ENCODE assay signal across 22 cellular contexts in the genomic region with DNA sequence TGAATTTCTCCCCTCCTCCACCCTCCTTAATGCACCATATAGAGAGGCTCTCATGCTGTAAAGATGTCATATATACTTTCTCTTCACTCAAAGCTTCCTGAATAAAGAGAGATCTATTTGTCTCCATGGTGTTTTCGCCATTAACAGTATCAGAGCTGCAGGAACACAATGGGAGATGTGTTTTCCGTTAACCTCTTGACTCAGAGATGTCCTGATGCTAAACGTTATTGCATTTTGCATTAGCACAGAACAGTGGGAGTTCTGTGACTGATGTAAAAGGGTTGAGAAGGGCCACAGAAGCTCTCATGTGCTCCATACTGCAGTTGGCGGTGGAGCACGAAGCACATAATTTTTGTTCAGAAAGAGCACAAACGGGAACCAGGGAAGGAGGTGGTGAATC. TPM values are rescaled to one million over a fixed set of nuclear protein-coding genes. Genes with fewer than 3 reads are reported as not detected.
DNase-seq lines count a peak whose midpoint lies in the region; ATAC-seq, FAIRE-seq and TF ChIP-seq lines count a peak whose summit lies in the region.
"Had no signal": no experiment of that assay in that cellular context is flagged by ENCODE, and none has a peak within 500 bp of the region (broad histone marks: within the 10 kb centered on the region; RNA-seq: fewer than 3 reads in every experiment).

No MANE protein-coding gene starts in this region.

- no peak overlapping the region for H3K4me2 ChIP-seq in keratinocyte (ENCODE audit: control insufficient read depth, extremely low read depth, insufficient read depth, low read depth, low read length)

- ATAC-seq in upper lobe of right lung: no peak
- ATAC-seq: body of pancreas; effector memory CD8-positive, alpha-beta T cell; psoas muscle had no signal

- H2AFZ ChIP-seq in keratinocyte (ENCODE audit: control insufficient read depth, low read length): no peak overlapping the region

- H3K79me2 ChIP-seq in keratinocyte (ENCODE audit: control insufficient read depth, insufficient read depth, low read length): peaks cover 33% of the 10 kb centered on the region

- H3K4me3 ChIP-seq in keratinocyte (ENCODE audit: control insufficient read depth in 2 of 3, extremely low read depth in 1 of 3, insufficient read depth in 2 of 3, low read depth in 1 of 3, low read length in 3 of 3) (no peak overlapping the region), upper lobe of right lung (no peak overlapping the region)
- H3K4me3 ChIP-seq: body of pancreas, psoas muscle had no signal

- FAIRE-seq in keratinocyte (lab: Jason Lieb, UNC): peak; percentile 48
- FAIRE-seq: H54, islet of Langerhans, RCC 7860 had no signal

- no peaks in the 10 kb centered on the region for H4K20me1 ChIP-seq in keratinocyte (ENCODE audit: control insufficient read depth, extremely low read depth, insufficient read depth, low read length)

- H3K27me3 ChIP-seq in keratinocyte (ENCODE audit: control insufficient read depth, extremely low read depth, insufficient read depth, low read length) (no peaks in the 10 kb centered on the region), upper lobe of right lung (no peaks in the 10 kb centered on the region)
- H3K27me3 ChIP-seq: body of pancreas had no signal

- no peak for TF ChIP-seq CTCF in keratinocyte (optimal IDR thresholded peaks at IDR 0.05 in 1 of 3, IDR thresholded peaks at IDR 0.05 in 1 of 3, conservative IDR thresholded peaks at IDR 0.05 in 1 of 3; ENCODE audit: extremely low read depth in 1 of 3, insufficient read depth in 2 of 3, low read length in 3 of 3)
- TF ChIP-seq CTCF in upper lobe of right lung (IDR thresholded peaks at IDR 0.05): no peak

- H3K27ac ChIP-seq in keratinocyte (ENCODE audit: control insufficient read depth, insufficient read depth, low read length) (peak overlapping the region; percentile 70), substantia nigra (ENCODE audit: low read depth, low read length, poor library complexity, severe bottlenecking) (peak overlapping the region; percentile 69), upper lobe of right lung (no peak overlapping the region)
- H3K27ac ChIP-seq: 22Rv1, body of pancreas, psoas muscle had no signal

- H3K9ac ChIP-seq in keratinocyte (ENCODE audit: control insufficient read depth, extremely low read depth, insufficient read depth, low read length): no peak overlapping the region

- intact Hi-C loops in upper lobe of right lung (cut with DNase I): no loop called here

- no peaks in the 10 kb centered on the region for H3K9me3 ChIP-seq in keratinocyte (ENCODE audit: control insufficient read depth, low read depth, low read length)
- no peaks in the 10 kb centered on the region for H3K9me3 ChIP-seq in upper lobe of right lung
- H3K9me3 ChIP-seq: body of pancreas, psoas muscle had no signal

- dilution Hi-C loops in keratinocyte (cut with MboI; ENCODE audit: extremely low pct_ligation_motif_present, low sequenced_read_pairs): no loop called here

- H3K36me3 ChIP-seq in keratinocyte (ENCODE audit: control insufficient read depth in 2 of 2, extremely low read depth in 1 of 2, insufficient read depth in 2 of 2, low read length in 2 of 2): peaks cover 4 to 15% of the 10 kb centered on the region in 2 experiments
- no peaks in the 10 kb centered on the region for H3K36me3 ChIP-seq in upper lobe of right lung

- H3K4me1 ChIP-seq in keratinocyte (ENCODE audit: control insufficient read depth, extremely low read depth, insufficient read depth, low read length): peaks cover 67% of the 10 kb centered on the region
- no peaks in the 10 kb centered on the region for H3K4me1 ChIP-seq in upper lobe of right lung
- H3K4me1 ChIP-seq: psoas muscle had no signal

- no peaks in the 10 kb centered on the region for H3K9me1 ChIP-seq in keratinocyte (ENCODE audit: control insufficient read depth, extremely low read depth, insufficient read depth, low read length)

- DNase-seq in DMS153 (lab: John Stamatoyannopoulos, UW) (peak; percentile 22), DMS153 treated with DMSO at 0.1 percent for 48 hours (lab: John Stamatoyannopoulos, UW; ENCODE audit: unreplicated experiment) (no peak), RPMI7951 (ENCODE audit: low read depth) (peak; percentile 62), keratinocyte (ENCODE audit: low read depth, low spot score) (no peak), substantia nigra (lab: John Stamatoyannopoulos, UW) (peak in 4 of 49 donors; percentile 10 to 54 (median 24)), upper lobe of right lung (no peak), NK-92 (lab: John Stamatoyannopoulos, UW; ENCODE audit: unreplicated experiment) (no peak), islet precursor cell (no peak)
- DNase-seq: activated CD4-positive, CD25-positive, alpha-beta regulatory T cell; activated gamma-delta T cell treated with Interleukin-2 at 50 U/mL for 16 hours; body of pancreas; CD4-positive, alpha-beta T cell; effector memory CD8-positive, alpha-beta T cell; EL; psoas muscle; T-helper 1 cell had no signal

RNA-seq across cellular contexts. Expression of a gene that starts 25.7 kb away (rescaled TPM):
- 1.9 and 3.4 TPM in 2 replicates for total RNA-seq in RPMI7951 (2014; rRNA removed; shearing (Covaris generic))
- 0.18 TPM in 1 of 3 replicates, not detected in the others for polyA plus RNA-seq in keratinocyte
- not detected for polyA plus RNA-seq in keratinocyte (2011; ENCODE audit: low read depth)
- not detected in 2 replicates for polyA plus RNA-seq in keratinocyte (2011; cell fraction: cytosol; rRNA removed)
- polyA plus RNA-seq in keratinocyte (2011; cell fraction: nucleus; rRNA removed): 0.49 and 0.75 TPM in 2 replicates
- not detected in 2 replicates for polyA plus RNA-seq in keratinocyte (2012; ENCODE audit: low replicate concordance)
- 2.0 to 11.3 TPM in 2 of 3 replicates, not detected in the other for polyA minus RNA-seq in keratinocyte
- polyA minus RNA-seq in keratinocyte (2011; cell fraction: cytosol; rRNA and poly(A)+ RNA removed): not detected
- polyA minus RNA-seq in keratinocyte (2011; cell fraction: nucleus; rRNA and poly(A)+ RNA removed): 5.9 and 9.7 TPM in 2 replicates
- total RNA-seq in upper lobe of right lung: not detected
- total RNA-seq: body of pancreas; CD4-positive, alpha-beta T cell; mononuclear cell; NCI-H460 had no signal

Comparison
In these comparisons a context has a peak if more than half of its experiments do, and no peak if none do; other contexts are left out.
1. DNase-seq: peak in DMS153 (single experiment) and RPMI7951 (single experiment); none in DMS153 treated with DMSO at 0.1 percent for 48 hours (single experiment), keratinocyte (single experiment), upper lobe of right lung (single experiment), NK-92 (single experiment) and islet precursor cell (single experiment).